Comparison of ENCODE assay signal across 12 cellular contexts in genomic region chr20:13865825-13866351, GRCh38.
DNase-seq lines count a peak whose midpoint lies in the region; ATAC-seq and TF ChIP-seq lines count a peak whose summit lies in the region.
"Had no signal": no experiment of that assay in that cellular context is flagged by ENCODE, and none has a peak within 500 bp of the region (broad histone marks: within the 10 kb centered on the region; RNA-seq: fewer than 3 reads in every experiment).

No MANE protein-coding gene starts in this region.

- H4K20me1 ChIP-seq in mammary epithelial cell (ENCODE audit: insufficient read depth, low read length), result no peaks in the 10 kb centered on the region
- H4K20me1 ChIP-seq: BLaER1 treated with 17β-estradiol and CSF1 and Interleukin-3, amounts not matched to agents 10 nM and 100 nM had no signal

- no peak overlapping the region for H3K9ac ChIP-seq in mammary epithelial cell (ENCODE audit: insufficient read depth, low read length)
- H3K9ac ChIP-seq: BLaER1 treated with 17β-estradiol and CSF1 and Interleukin-3, amounts not matched to agents 10 nM and 100 nM had no signal

- ATAC-seq in HG03520 (IDR thresholded peaks at IDR 0.05; ENCODE audit: unreplicated experiment), result no peak

- in situ Hi-C loops in mammary epithelial cell (cut with MboI; ENCODE audit: low sequenced_read_pairs in 2 of 2), result no loop called here

- dilution Hi-C loops in mammary epithelial cell (cut with HindIII; ENCODE audit: low sequenced_read_pairs), result no loop called here

- no peaks in the 10 kb centered on the region for H3K36me3 ChIP-seq in mammary epithelial cell (ENCODE audit: insufficient read depth, low read length)
- H3K36me3 ChIP-seq: BLaER1 treated with 17β-estradiol and CSF1 and Interleukin-3, amounts not matched to agents 10 nM and 100 nM had no signal

- H3K27me3 ChIP-seq in mammary epithelial cell (ENCODE audit: insufficient read depth, low read length), result no peaks in the 10 kb centered on the region
- H3K27me3 ChIP-seq: BLaER1 treated with 17β-estradiol and CSF1 and Interleukin-3, amounts not matched to agents 10 nM and 100 nM had no signal

- H3K27ac ChIP-seq in mammary epithelial cell (ENCODE audit: insufficient read depth, low read depth, low read length), result no peak overlapping the region
- H3K27ac ChIP-seq: BLaER1 treated with 17β-estradiol and CSF1 and Interleukin-3, amounts not matched to agents 10 nM and 100 nM had no signal

- intact Hi-C loops in mammary epithelial cell (cut with micrococcal nuclease), result no loop called here

- no peak overlapping the region for H3K4me2 ChIP-seq in mammary epithelial cell (ENCODE audit: insufficient read depth, low read depth, low read length)

- H3K4me1 ChIP-seq in mammary epithelial cell (ENCODE audit: insufficient read depth, low read length), result no peaks in the 10 kb centered on the region

- CTCF ChIA-PET in mammary epithelial cell (lab: Charles Lee; ENCODE audit: low non-redundant PET), result no interaction called here

- no peak for TF ChIP-seq CTCF in mammary epithelial cell (conservative IDR thresholded peaks at IDR 0.05 in 1 of 2, IDR thresholded peaks at IDR 0.05 in 1 of 2; ENCODE audit: extremely low read depth in 1 of 2, insufficient read depth in 1 of 2, low read depth in 1 of 2, low read length in 2 of 2)

- no TSS peak for BruUV-seq in mammary epithelial cell (replicated peaks; lab: Mats Ljungman, UMichigan)

- DNase-seq in AG08396 (ENCODE audit: low spot score), result peak; percentile 14
- peak; percentile 76 for DNase-seq in NCI-H1092 (lab: John Stamatoyannopoulos, UW)
- DNase-seq in mammary epithelial cell, result peak; percentile 14
- peak; percentile 38 for DNase-seq in mucosa of gallbladder (ENCODE audit: low spot score)
- DNase-seq in KG1 (lab: John Stamatoyannopoulos, UW), result no peak
- no peak for DNase-seq in HT-29 (ENCODE audit: low spot score)
- DNase-seq in SKM-1 (lab: John Stamatoyannopoulos, UW; ENCODE audit: unreplicated experiment), result no peak
- DNase-seq: stimulated activated CD4-positive, alpha-beta T cell treated with anti-CD3 and anti-CD28 coated beads, Interleukin-2, amount 100 ng/mL, for 48 hours; T1000 had no signal

- H3K9me3 ChIP-seq in mammary epithelial cell (replicated peaks; ENCODE audit: insufficient read depth, low read length), result no peaks in the 10 kb centered on the region
- H3K9me3 ChIP-seq: BLaER1 treated with 17β-estradiol and CSF1 and Interleukin-3, amounts not matched to agents 10 nM and 100 nM had no signal

- H3K4me3 ChIP-seq in mammary epithelial cell (replicated peaks in 1 of 3; ENCODE audit: insufficient read depth in 1 of 3, low read depth in 2 of 3, low read length in 3 of 3), result no peak overlapping the region
- H3K4me3 ChIP-seq: BLaER1 treated with 17β-estradiol and CSF1 and Interleukin-3, amounts not matched to agents 10 nM and 100 nM; lung had no signal

- no peak overlapping the region for H2AFZ ChIP-seq in mammary epithelial cell (ENCODE audit: low read depth, low read length)

- WGBS in mammary epithelial cell (ENCODE audit: low coverage, missing lambda C conversion rate), result 13% methylated on average over 4 of the region's 4 CpGs

- no peaks in the 10 kb centered on the region for H3K79me2 ChIP-seq in mammary epithelial cell (ENCODE audit: insufficient read depth, low read length)

Comparison
In these comparisons a context has a peak if more than half of its experiments do, and no peak if none do; other contexts are left out.
1. DNase-seq: peak in AG08396 (single experiment), NCI-H1092 (single experiment), mammary epithelial cell (single experiment) and mucosa of gallbladder (single experiment); none in KG1 (single experiment), HT-29 (single experiment) and SKM-1 (single experiment).